ENCODE assay signal across 18 cellular contexts in genomic region chr3:43013743-43014155, GRCh38. TPM values are rescaled to one million over a fixed set of nuclear protein-coding genes. Genes with fewer than 3 reads are reported as not detected.
DNase-seq lines count a peak whose midpoint lies in the region; ATAC-seq, FAIRE-seq and TF ChIP-seq lines count a peak whose summit lies in the region.
"Had no signal": no experiment of that assay in that cellular context is flagged by ENCODE, and none has a peak within 500 bp of the region (broad histone marks: within the 10 kb centered on the region; RNA-seq: fewer than 3 reads in every experiment).

No MANE protein-coding gene starts in this region.

- intact Hi-C loops in K562 (cut with micrococcal nuclease) (no loop called here), Right ventricle myocardium inferior (cut with DNase I) (no loop called here)

- H3K79me2 ChIP-seq in K562 (ENCODE audit: control insufficient read depth, insufficient read depth, low read length), result no peaks in the 10 kb centered on the region

- peak; percentile 36 for DNase-seq in activated gamma-delta T cell treated with Interleukin-2 at 50 U/mL for 16 hours
- DNase-seq in activated gamma-delta T cell (lab: John Stamatoyannopoulos, UW), result no peak
- peak in 1 of 2 experiments; percentile 26 for DNase-seq in HL-60 (ENCODE audit: low read depth in 1 of 2, low spot score in 1 of 2)
- DNase-seq in K562 (ENCODE audit: extremely low read depth in 1 of 4, low spot score in 3 of 4), result no peak
- DNase-seq in stimulated activated naive CD8-positive, alpha-beta T cell treated with anti-CD3 and anti-CD28 coated beads, Interleukin-15, Interleukin-2, amounts not matched to agents 100 U/mL and 50 U/mL, for 24 hours, result no peak
- DNase-seq in Right ventricle myocardium inferior (ENCODE audit: missing footprints), result no peak
- DNase-seq in left lobe of liver (ENCODE audit: low spot score), result no peak
- no peak for DNase-seq in COLO668 (lab: John Stamatoyannopoulos, UW; ENCODE audit: unreplicated experiment)
- DNase-seq: activated T-cell treated with anti-CD3 and anti-CD28 coated beads for 4 hours, foreskin fibroblast, HCEC 1CT, hippocampal formation, kidney glomerular epithelial cell, NCI-H1092, NCI-H2081 treated with DMSO at 0.1 percent for 48 hours, NCI-H524 treated with DMSO at 0.1 percent for 48 hours, upper lobe of left lung had no signal

- no peaks in the 10 kb centered on the region for H3K9me1 ChIP-seq in K562 (ENCODE audit: control insufficient read depth, insufficient read depth, low read length)

- BruUV-seq in K562 (replicated peaks; lab: Mats Ljungman, UMichigan), result no TSS peak

- CTCF ChIA-PET in K562 (lab: Yijun Ruan, JAX; ENCODE audit: low intra/inter-chr PET ratio), result no interaction called here

- WGBS in K562 (ENCODE audit: insufficient coverage, low coverage, missing lambda C conversion rate), result 4% methylated on average over 2 of the region's 2 CpGs

- H3K27ac ChIP-seq in HL-60 (replicated peaks) (peak overlapping the region; percentile 51), K562 (ENCODE audit: extremely low read depth, low read depth, low read length) (no peak overlapping the region)
- H3K27ac ChIP-seq: right atrium auricular region had no signal

- no peak overlapping the region for H3K9ac ChIP-seq in K562 (ENCODE audit: insufficient read depth in 1 of 2, low read depth in 2 of 2, low read length in 2 of 2)

- in situ Hi-C loops in K562 (cut with MboI), result no loop called here

- no peaks in the 10 kb centered on the region; the same call in 1 of the 2 replicates for H3K9me3 ChIP-seq in K562 (replicated peaks; ENCODE audit: control insufficient read depth, insufficient read depth, low read depth, low read length)
- H3K9me3 ChIP-seq: right atrium auricular region had no signal

- H3K4me3 ChIP-seq in HL-60 (replicated peaks; ENCODE audit: insufficient read depth, low read length), result no peak overlapping the region
- H3K4me3 ChIP-seq in K562, result no peak overlapping the region
- H3K4me3 ChIP-seq: right atrium auricular region, upper lobe of left lung had no signal

- H3K36me3 ChIP-seq in K562 (ENCODE audit: control insufficient read depth, insufficient read depth, low read length), result no peaks in the 10 kb centered on the region
- H3K36me3 ChIP-seq: right atrium auricular region, upper lobe of left lung had no signal

- no peak overlapping the region for H2AFZ ChIP-seq in K562 (ENCODE audit: low read depth, low read length)

- TF ChIP-seq RAD21 in K562 (CRISPR knock-in tag; conservative IDR thresholded peaks at IDR 0.05 in 1 of 2, IDR thresholded peaks at IDR 0.05 in 1 of 2), result no peak

- no peak for TF ChIP-seq EP300 in K562 (IDR thresholded peaks at IDR 0.05; ENCODE audit: low read length)

- no peak for TF ChIP-seq POLR2A in K562 (conservative IDR thresholded peaks at IDR 0.05)

- no peak for ATAC-seq in K562
- peak; percentile 40 for ATAC-seq in stimulated activated naive CD8-positive, alpha-beta T cell treated with anti-CD3 and anti-CD28 coated beads, Interleukin-15, Interleukin-2, amounts not matched to agents 100 U/mL and 50 U/mL, for 24 hours
- ATAC-seq in Right ventricle myocardium inferior, result no peak
- ATAC-seq in left lobe of liver, result no peak

- no peaks in the 10 kb centered on the region for H4K20me1 ChIP-seq in K562 (replicated peaks; ENCODE audit: control insufficient read depth, insufficient read depth, low read length)

- H3K4me2 ChIP-seq in K562 (ENCODE audit: insufficient read depth, low read length), result no peak overlapping the region

- H3K27me3 ChIP-seq in HL-60 (ENCODE audit: insufficient read depth, poor library complexity, severe bottlenecking) (no peaks in the 10 kb centered on the region), K562 (ENCODE audit: control insufficient read depth in 2 of 2, insufficient read depth in 2 of 2, low read length in 2 of 2) (0 out of 5 replicates have a peak, but pooled peaks cover 0 to 3% of the 10 kb centered on the region in 2 experiments)
- H3K27me3 ChIP-seq: right atrium auricular region, upper lobe of left lung had no signal

- FAIRE-seq in K562 (lab: Jason Lieb, UNC), result no peak

- POLR2A ChIA-PET in K562 (lab: Yijun Ruan, JAX), result no interaction called here

- TF ChIP-seq CTCF in HL-60 (IDR thresholded peaks at IDR 0.05; ENCODE audit: insufficient read depth, low read length) (no peak), K562 (IDR thresholded peaks at IDR 0.05 in 2 of 3, conservative IDR thresholded peaks at IDR 0.05 in 1 of 3; ENCODE audit: insufficient read depth in 2 of 3, low read depth in 1 of 3, low read length in 3 of 3) (no peak)

- no peaks in the 10 kb centered on the region for H3K4me1 ChIP-seq in K562 (replicated peaks in 1 of 2; ENCODE audit: control insufficient read depth in 2 of 2, insufficient read depth in 2 of 2, low read length in 2 of 2)
- H3K4me1 ChIP-seq: right atrium auricular region, upper lobe of left lung had no signal

TF ChIP-seq in K562, 482 proteins besides CTCF, POLR2A, EP300 and RAD21:
- peak; percentile 41; the same call in 1 of the 2 replicates for TF ChIP-seq GABPA (tag; conservative IDR thresholded peaks at IDR 0.05; ENCODE audit: low read depth)
- no peak for TF ChIP-seq GTF2B (IDR thresholded peaks at IDR 0.05; ENCODE audit: extremely low read depth, insufficient read length)
TF ChIP-seq in K562: peak in this region for 1.

RNA-seq across cellular contexts. Expression of gene GASK1A, which starts 34.6 kb away (rescaled TPM):
- total RNA-seq in K562 (2011; cell fraction: chromatin; rRNA removed; ENCODE audit: low replicate concordance), result not detected in 2 replicates
- not detected in 2 replicates for total RNA-seq in K562 (2011; cell fraction: nucleolus; rRNA removed)
- total RNA-seq in K562 (2011; cell fraction: nucleoplasm; rRNA removed), result not detected in 2 replicates
- total RNA-seq in K562 (2014; rRNA removed), result 0.05 TPM in 1 of 2 replicates, not detected in the other
- total RNA-seq in K562 (2014; rRNA removed; fragmentation: Illumina TruSeq; extraction: Trizol), result 0.10 TPM in 1 of 2 replicates, not detected in the other
- total RNA-seq in K562 (2015; rRNA removed; fragmentation: Illumina TruSeq; extraction: Trizol), result not detected in 2 replicates
- 0.13 TPM in 1 of 2 replicates, not detected in the other for total RNA-seq in K562 (2021)
- 0.04 and 0.07 TPM in 2 replicates for polyA plus RNA-seq in K562 (2011; rRNA removed)
- polyA plus RNA-seq in K562 (2011; cell fraction: cytosol; rRNA removed), result 0.03 and 0.07 TPM in 2 replicates
- polyA plus RNA-seq in K562 (2011; cell fraction: nucleus; rRNA removed), result 0.07 and 0.13 TPM in 2 replicates
- 0.03 and 0.40 TPM in 2 replicates for polyA plus RNA-seq in K562 (2012)
- 0.06 and 0.07 TPM in 2 replicates for polyA plus RNA-seq in K562 (2014; fragmentation: Illumina TruSeq; extraction: Trizol)
- not detected for polyA plus RNA-seq in K562 (2014; fragmentation: Nextera tagmentation; extraction: Ambion mirVana)
- polyA plus RNA-seq in K562 (2014; rRNA removed), result 0.11 TPM in 1 of 2 replicates, not detected in the other
- 0.09 TPM in 1 of 2 replicates, not detected in the other for polyA minus RNA-seq in K562 (2011; rRNA and poly(A)+ RNA removed)
- not detected in 2 replicates for polyA minus RNA-seq in K562 (2011; cell fraction: cytosol; rRNA and poly(A)+ RNA removed)
- polyA minus RNA-seq in K562 (2011; cell fraction: nucleus; rRNA and poly(A)+ RNA removed), result not detected in 2 replicates
- 0.92 TPM for total RNA-seq in Right ventricle myocardium inferior
- total RNA-seq in left lobe of liver, result 19.9 TPM

Comparison
In these comparisons a context has a peak if more than half of its experiments do, and no peak if none do; other contexts are left out.
1. RNA of gene GASK1A, which starts 34.6 kb away (total RNA-seq): 19.9 TPM in left lobe of liver (single experiment); 0.92 TPM in Right ventricle myocardium inferior (single experiment) and 0.05 to 0.13 TPM in K562; every median in the first group is over 10 times any median in the second.